16 cellular contexts compared by ENCODE assay signal in genomic region chr12:53122961-53123468, GRCh38. TPM values are rescaled to one million over a fixed set of nuclear protein-coding genes. Genes with fewer than 3 reads are reported as not detected.
DNase-seq lines count a peak whose midpoint lies in the region; ATAC-seq, FAIRE-seq and TF ChIP-seq lines count a peak whose summit lies in the region.
"Had no signal": no experiment of that assay in that cellular context is flagged by ENCODE, and none has a peak within 500 bp of the region (broad histone marks: within the 10 kb centered on the region; RNA-seq: fewer than 3 reads in every experiment).

No MANE protein-coding gene starts in this region.

- no peak overlapping the region for H4K8ac ChIP-seq in neuronal stem cell (ENCODE audit: low read depth, low read length)

- no peak overlapping the region for H3K4me3 Mint-ChIP-seq in astrocyte (ENCODE audit: unreplicated experiment)
- H3K4me3 Mint-ChIP-seq in activated T-helper 17 cell treated with anti-CD3 and anti-CD28 coated beads, Interleukin-2, amount 50 U/mL, for 72 hours, result no peak overlapping the region

- peak overlapping the region; percentile 90 for H2BK12ac ChIP-seq in neuronal stem cell (ENCODE audit: low read length)

- no peak overlapping the region for H3K18ac ChIP-seq in neuronal stem cell (ENCODE audit: low read length)

- H3K27me3 Mint-ChIP-seq in astrocyte (ENCODE audit: low read depth, unreplicated experiment), result peaks cover 18% of the 10 kb centered on the region
- no peaks in the 10 kb centered on the region for H3K27me3 Mint-ChIP-seq in activated T-helper 17 cell treated with anti-CD3 and anti-CD28 coated beads, Interleukin-2, amount 50 U/mL, for 72 hours

- H2BK15ac ChIP-seq in neuronal stem cell (ENCODE audit: low read length), result no peak overlapping the region

- H3K9ac ChIP-seq in astrocyte (ENCODE audit: low read length), result no peak overlapping the region
- no peak overlapping the region for H3K9ac ChIP-seq in neuronal stem cell (ENCODE audit: low read depth, low read length, poor library complexity)

- TF ChIP-seq CTCF in astrocyte (IDR thresholded peaks at IDR 0.05; ENCODE audit: insufficient read depth, low read depth, low read length), result no peak

- H4K91ac ChIP-seq in neuronal stem cell (ENCODE audit: low read depth, low read length, poor library complexity), result no peak overlapping the region

- no peaks in the 10 kb centered on the region for H3K36me3 ChIP-seq in astrocyte (ENCODE audit: insufficient read depth, low read length)
- H3K36me3 ChIP-seq in neuronal stem cell (replicated peaks in 1 of 2; ENCODE audit: control insufficient read depth in 2 of 2, insufficient read depth in 2 of 2, low read length in 2 of 2), result no peaks in the 10 kb centered on the region

- peaks cover 2% of the 10 kb centered on the region for H3K36me3 Mint-ChIP-seq in astrocyte (ENCODE audit: low read depth, unreplicated experiment)
- no peaks in the 10 kb centered on the region for H3K36me3 Mint-ChIP-seq in activated T-helper 17 cell treated with anti-CD3 and anti-CD28 coated beads, Interleukin-2, amount 50 U/mL, for 72 hours (ENCODE audit: low read depth)

- H3K27ac Mint-ChIP-seq in astrocyte (ENCODE audit: unreplicated experiment), result no peak overlapping the region
- H3K27ac Mint-ChIP-seq in activated T-helper 17 cell treated with anti-CD3 and anti-CD28 coated beads, Interleukin-2, amount 50 U/mL, for 72 hours, result no peak overlapping the region

- H3K14ac ChIP-seq in neuronal stem cell (ENCODE audit: low read length), result no peak overlapping the region

- no peaks in the 10 kb centered on the region for H4K20me1 ChIP-seq in astrocyte (ENCODE audit: insufficient read depth, low read length)

- no peak overlapping the region for H2BK5ac ChIP-seq in neuronal stem cell (ENCODE audit: low read length)

- no peak overlapping the region for H2BK120ac ChIP-seq in neuronal stem cell (ENCODE audit: low read depth, low read length)

- H2AFZ ChIP-seq in astrocyte (ENCODE audit: low read depth, low read length), result peak overlapping the region; percentile 2
- H2AFZ ChIP-seq in neuronal stem cell (ENCODE audit: low read length), result no peak overlapping the region

- H3K27me3 ChIP-seq in astrocyte (ENCODE audit: insufficient read depth, low read length) (no peaks in the 10 kb centered on the region), neuronal stem cell (ENCODE audit: control insufficient read depth in 3 of 3, insufficient read depth in 3 of 3, low read depth in 1 of 3, low read length in 3 of 3) (peaks cover 0 to 7% (median 0%) of the 10 kb centered on the region in 3 experiments)

- no peak for FAIRE-seq in astrocyte (lab: Jason Lieb, UNC)

- H3K4me1 ChIP-seq in astrocyte (ENCODE audit: insufficient read depth, low read length) (peaks cover 13% of the 10 kb centered on the region), neuronal stem cell (ENCODE audit: control insufficient read depth in 2 of 2, insufficient read depth in 1 of 2, low read depth in 1 of 2, low read length in 2 of 2) (peaks cover 0 to 2% of the 10 kb centered on the region in 2 donors)

- peaks cover 7% of the 10 kb centered on the region for H3K4me1 Mint-ChIP-seq in astrocyte (ENCODE audit: low read depth, unreplicated experiment)
- H3K4me1 Mint-ChIP-seq in activated T-helper 17 cell treated with anti-CD3 and anti-CD28 coated beads, Interleukin-2, amount 50 U/mL, for 72 hours, result peaks cover 5% of the 10 kb centered on the region

- H3K4me3 ChIP-seq in astrocyte (ENCODE audit: insufficient read depth, low read depth, low read length), result no peak overlapping the region
- H3K4me3 ChIP-seq in neuronal stem cell (ENCODE audit: low read length in 2 of 2), result no peak overlapping the region

- no peak overlapping the region for H3K27ac ChIP-seq in astrocyte (ENCODE audit: low read depth, low read length)
- H3K27ac ChIP-seq in neuronal stem cell (replicated peaks; ENCODE audit: low read length), result no peak overlapping the region
- H3K27ac ChIP-seq: 22Rv1 had no signal

- no CpG with 5 or more reads among the region's 10 CpGs for WGBS in neuronal stem cell (ENCODE audit: extremely low coverage in 2 of 2, insufficient read length in 2 of 2, insufficient replicate concordance in 1 of 2), 2 donors

- no peak overlapping the region for H2AK5ac ChIP-seq in neuronal stem cell (ENCODE audit: low read depth, low read length)

- H3K9me3 ChIP-seq in astrocyte (ENCODE audit: insufficient read depth, low read depth, low read length) (no peaks in the 10 kb centered on the region), neuronal stem cell (replicated peaks in 1 of 2; ENCODE audit: control insufficient read depth in 2 of 2, insufficient read depth in 1 of 2, low read depth in 1 of 2, low read length in 2 of 2) (peaks cover 0 to 6% of the 10 kb centered on the region in 2 donors)

- peaks cover 6% of the 10 kb centered on the region for H3K9me3 Mint-ChIP-seq in astrocyte (ENCODE audit: unreplicated experiment)
- no peaks in the 10 kb centered on the region for H3K9me3 Mint-ChIP-seq in activated T-helper 17 cell treated with anti-CD3 and anti-CD28 coated beads, Interleukin-2, amount 50 U/mL, for 72 hours

- H3K79me2 ChIP-seq in astrocyte (ENCODE audit: insufficient read depth, low read length), result no peaks in the 10 kb centered on the region

- H3K4ac ChIP-seq in neuronal stem cell (ENCODE audit: low read length), result no peak overlapping the region

- no peak for ATAC-seq in activated T-helper 17 cell treated with anti-CD3 and anti-CD28 coated beads, Interleukin-2, amount 50 U/mL, for 72 hours (replicated peaks)
- ATAC-seq in HG02571 (IDR thresholded peaks at IDR 0.05; ENCODE audit: unreplicated experiment) (no peak), GM18498 (IDR thresholded peaks at IDR 0.05; ENCODE audit: unreplicated experiment) (no peak)
- ATAC-seq: activated CD4-positive, CD25-positive, alpha-beta regulatory T cell treated with anti-CD3 and anti-CD28 coated beads, Interleukin-2, amount 50 U/mL, for 24 hours had no signal

- peak; percentile 25 for DNase-seq in DMS 273 (lab: John Stamatoyannopoulos, UW; ENCODE audit: unreplicated experiment)
- DNase-seq in DMS 273 treated with DMSO at 0.1 percent for 48 hours (lab: John Stamatoyannopoulos, UW), result no peak
- DNase-seq in HK-2 (ENCODE audit: unreplicated experiment), result peak; percentile 24
- peak; percentile 19 for DNase-seq in astrocyte (ENCODE audit: low read depth)
- DNase-seq in neuronal stem cell (ENCODE audit: low spot score), result no peak
- DNase-seq: activated T-cell treated with anti-CD3 and anti-CD28 coated beads, Interleukin-2, amount 50 U/mL, for 48 hours; anterior cingulate cortex; dermis blood vessel endothelial cell; NCI-H187 had no signal

- H3K23ac ChIP-seq in neuronal stem cell (ENCODE audit: low read depth, low read length, poor library complexity), result no peak overlapping the region

- no peaks in the 10 kb centered on the region for H3K79me1 ChIP-seq in neuronal stem cell (ENCODE audit: low read depth, low read length)

- peak overlapping the region; percentile 18 for H3K4me2 ChIP-seq in astrocyte (ENCODE audit: low read length)
- H3K4me2 ChIP-seq in neuronal stem cell (ENCODE audit: insufficient read depth, low read length, poor library complexity, severe bottlenecking), result no peak overlapping the region

RNA-seq across cellular contexts. Expression of gene SOAT2, which starts 19.7 kb away (rescaled TPM):
- not detected in 2 replicates for total RNA-seq in astrocyte
- polyA plus RNA-seq in neuronal stem cell (2013, experiment 1 of 2), result not detected
- polyA plus RNA-seq in neuronal stem cell (2013, experiment 2 of 2), result not detected
- 1 to 10 TPM in 1 of 2 donors, under 1 TPM in 1; 0.28 to 1.1 TPM for total RNA-seq in activated T-helper 17 cell treated with anti-CD3 and anti-CD28 coated beads, Interleukin-2, amount 50 U/mL, for 72 hours
- total RNA-seq: dermis blood vessel endothelial cell, LHCN-M2 had no signal

RNA-seq across cellular contexts. Expression of gene IGFBP6, which starts 25.5 kb away (rescaled TPM):
- 20.8 and 26.3 TPM in 2 replicates for total RNA-seq in astrocyte
- polyA plus RNA-seq in neuronal stem cell (2013, experiment 1 of 2), result 0.43 TPM
- 0.53 TPM for polyA plus RNA-seq in neuronal stem cell (2013, experiment 2 of 2)
- 1 to 10 TPM in 1 of 2 donors, under 1 TPM in 1; 0.45 to 6.0 TPM for total RNA-seq in activated T-helper 17 cell treated with anti-CD3 and anti-CD28 coated beads, Interleukin-2, amount 50 U/mL, for 72 hours
- total RNA-seq: mononuclear cell had no signal

RNA-seq across cellular contexts. Expression of gene SPRYD3, which starts 43.8 kb away (rescaled TPM):
- total RNA-seq in astrocyte, result 21.8 and 22.8 TPM in 2 replicates
- polyA plus RNA-seq in neuronal stem cell (2013, experiment 1 of 2), result 3.1 TPM
- polyA plus RNA-seq in neuronal stem cell (2013, experiment 2 of 2), result 3.1 TPM
- 10 to 100 TPM; 25.4 to 28.8 TPM for total RNA-seq in activated T-helper 17 cell treated with anti-CD3 and anti-CD28 coated beads, Interleukin-2, amount 50 U/mL, for 72 hours

RNA-seq across cellular contexts. Expression of gene ZNF740, which starts 57.5 kb away (rescaled TPM):
- 31.0 and 32.7 TPM in 2 replicates for total RNA-seq in astrocyte
- polyA plus RNA-seq in neuronal stem cell (2013, experiment 1 of 2), result 19.7 TPM
- 19.5 TPM for polyA plus RNA-seq in neuronal stem cell (2013, experiment 2 of 2)
- 10 to 100 TPM; 41.8 to 42.3 TPM for total RNA-seq in activated T-helper 17 cell treated with anti-CD3 and anti-CD28 coated beads, Interleukin-2, amount 50 U/mL, for 72 hours

RNA-seq across cellular contexts. Expression of gene CSAD, which starts 57.7 kb away (rescaled TPM):
- 16.7 and 19.4 TPM in 2 replicates for total RNA-seq in astrocyte
- 14.3 TPM for polyA plus RNA-seq in neuronal stem cell (2013, experiment 1 of 2)
- polyA plus RNA-seq in neuronal stem cell (2013, experiment 2 of 2), result 14.1 TPM
- total RNA-seq in activated T-helper 17 cell treated with anti-CD3 and anti-CD28 coated beads, Interleukin-2, amount 50 U/mL, for 72 hours, result 10 to 100 TPM; 29.8 to 43.5 TPM

Comparison
In these comparisons a context has a peak if more than half of its experiments do, and no peak if none do; other contexts are left out.
1. DNase-seq: peak in DMS 273 (single experiment), HK-2 (single experiment) and astrocyte (single experiment); none in DMS 273 treated with DMSO at 0.1 percent for 48 hours (single experiment) and neuronal stem cell (single experiment).